ENCODE assay signal across 33 cellular contexts in the genomic region with DNA sequence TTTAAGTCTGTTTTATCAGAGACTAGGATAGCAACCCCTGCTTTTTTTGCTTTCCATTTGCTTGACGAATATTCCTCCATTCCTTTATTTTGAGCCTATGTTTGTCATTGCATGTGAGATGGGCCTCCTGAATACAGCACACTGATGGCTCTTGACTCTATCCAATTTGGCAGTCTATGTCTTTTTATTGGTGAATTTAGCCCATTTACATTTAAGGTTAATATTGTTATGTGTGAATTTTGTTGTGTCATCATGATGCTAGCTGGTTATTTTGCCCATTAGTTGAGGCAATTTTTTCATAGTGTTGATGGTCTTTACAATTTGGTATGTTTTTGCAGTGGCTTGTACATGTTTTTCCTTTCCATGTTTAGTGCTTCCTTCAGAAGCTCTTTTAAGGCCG.
"Had no signal": no experiment of that assay in that cellular context is flagged by ENCODE, and none has a peak within 500 bp of the region (broad histone marks: within the 10 kb centered on the region; RNA-seq: fewer than 3 reads in every experiment).

No MANE protein-coding gene starts in this region.

- DNase-seq: activated effector memory CD4-positive, alpha-beta T cell treated with anti-CD3 and anti-CD28 coated beads, Interleukin-2, amount 50 U/mL, for 16 hours; activated effector memory CD4-positive, alpha-beta T cell treated with Interleukin-2 at 50 U/mL for 16 hours; activated gamma-delta T cell; activated gamma-delta T cell treated with Interleukin-2 at 50 U/mL for 16 hours; activated naive CD4-positive, alpha-beta T cell; activated naive CD4-positive, alpha-beta T cell treated with anti-CD3 and anti-CD28 coated beads for 36 hours; activated naive CD4-positive, alpha-beta T cell treated with anti-CD3 and anti-CD28 coated beads, Interleukin-2, amount 10 ng/mL, durations not matched to agents 7 days and 5 days; activated naive CD4-positive, alpha-beta T cell treated with anti-CD3 and anti-CD28 coated beads, Interleukin-2, amount 50 U/mL, for 16 hours; activated naive CD4-positive, alpha-beta T cell treated with Interleukin-2 at 50 U/mL for 16 hours; activated naive CD8-positive, alpha-beta T cell treated with anti-CD3 and anti-CD28 coated beads for 36 hours; activated naive CD8-positive, alpha-beta T cell treated with anti-CD3 and anti-CD28 coated beads, Interleukin-2, amount 10 ng/mL, durations not matched to agents 7 days and 5 days; activated naive CD8-positive, alpha-beta T cell treated with anti-CD3 and anti-CD28 coated beads, Interleukin-2, amount 50 U/mL, for 24 hours; activated T-cell treated with anti-CD3 and anti-CD28 coated beads, Interleukin-2, amount 50 U/mL, for 24 hours; activated T-cell treated with anti-CD3 and anti-CD28 coated beads, Interleukin-2, amount 50 U/mL, for 4 hours; activated T-cell treated with anti-CD3 and anti-CD28 coated beads, Interleukin-2, amount 50 U/mL, for 48 hours; activated T-cell treated with anti-CD3 and anti-CD28 coated beads, Interleukin-2, amount 50 U/mL, for 72 hours; adrenal gland; amniotic stem cell; amygdala; anterior cingulate cortex; aorta; body of pancreas; brain microvascular endothelial cell; caudate nucleus; central memory CD4-positive, alpha-beta T cell; cerebellar nuclear complex had no signal

- H3K9me3 ChIP-seq: adrenal gland, ascending aorta had no signal

- H3K4me1 ChIP-seq: adrenal gland, ascending aorta, body of pancreas, breast epithelium had no signal

- H3K4me3 ChIP-seq: adrenal gland, ascending aorta, body of pancreas, breast epithelium, cardiac muscle cell had no signal

- FAIRE-seq: astrocyte, bronchial epithelial cell had no signal

- H3K36me3 ChIP-seq: adrenal gland, ascending aorta, brain microvascular endothelial cell, breast epithelium, cardiac muscle cell had no signal

- H3K27me3 ChIP-seq: adrenal gland, ascending aorta, body of pancreas, brain microvascular endothelial cell, breast epithelium, cardiac muscle cell had no signal

- H3K27ac ChIP-seq: adrenal gland, ascending aorta, body of pancreas, brain microvascular endothelial cell, breast epithelium, cardiac muscle cell had no signal

- ATAC-seq: activated naive CD4-positive, alpha-beta T cell treated with anti-CD3 and anti-CD28 coated beads, Interleukin-2, amount 50 U/mL, for 72 hours; activated naive CD8-positive, alpha-beta T cell treated with anti-CD3 and anti-CD28 coated beads, Interleukin-2, amount 50 U/mL, for 24 hours; activated T-cell treated with anti-CD3 and anti-CD28 coated beads, Interleukin-2, amount 50 U/mL, for 4 hours; activated T-cell treated with anti-CD3 and anti-CD28 coated beads, Interleukin-2, amount 50 U/mL, for 72 hours; activated T-helper 17 cell treated with anti-CD3 and anti-CD28 coated beads, Interleukin-2, amount 50 U/mL, for 72 hours; body of pancreas had no signal
